Comparison of ENCODE assay signal across 22 cellular contexts in genomic region chr2:212402316-212402715, GRCh38.
"Had no signal": no experiment of that assay in that cellular context is flagged by ENCODE, and none has a peak within 500 bp of the region (broad histone marks: within the 10 kb centered on the region; RNA-seq: fewer than 3 reads in every experiment).

No MANE protein-coding gene starts in this region.

- H3K4me1 ChIP-seq: ascending aorta, esophagus muscularis mucosa, heart left ventricle, left lung, prostate gland, right lobe of liver, tibial nerve had no signal

- DNase-seq: activated CD8-positive, alpha-beta memory T cell treated with anti-CD3 and anti-CD28 coated beads, Interleukin-2, amount 10 ng/mL, durations not matched to agents 7 days and 5 days; activated gamma-delta T cell treated with Interleukin-2 at 50 U/mL for 16 hours; activated naive CD8-positive, alpha-beta T cell treated with anti-CD3 and anti-CD28 coated beads, Interleukin-2, amount 10 ng/mL, durations not matched to agents 7 days and 5 days; activated T-cell treated with anti-CD3 and anti-CD28 coated beads, Interleukin-2, amount 50 U/mL, for 48 hours; dorsolateral prefrontal cortex; foreskin melanocyte; heart left ventricle; islet precursor cell; left lung; mucosa of descending colon; naive thymus-derived CD8-positive, alpha-beta T cell; nucleus accumbens; right lobe of liver; stimulated activated naive B cell treated with anti-CD40 and anti-IgM and Interleukin-4, amounts not matched to agents 10 μg/mL and 1 μg/mL and 100 μg/mL, for 72 hours; T-helper 2 cell had no signal

- H3K27me3 Mint-ChIP-seq: activated CD8-positive, alpha-beta memory T cell treated with anti-CD3 and anti-CD28 coated beads, Interleukin-2, amount 10 ng/mL, durations not matched to agents 7 days and 5 days; activated naive CD8-positive, alpha-beta T cell treated with anti-CD3 and anti-CD28 coated beads, Interleukin-2, amount 10 ng/mL, durations not matched to agents 7 days and 5 days; naive thymus-derived CD8-positive, alpha-beta T cell; stimulated activated naive B cell treated with anti-CD40 and anti-IgM and Interleukin-4, amounts not matched to agents 10 μg/mL and 1 μg/mL and 100 μg/mL, for 72 hours had no signal

- FAIRE-seq: bronchial epithelial cell, endometrium, TTC549 had no signal

- H3K4me3 ChIP-seq: ascending aorta, dorsolateral prefrontal cortex, esophagus muscularis mucosa, heart left ventricle, left lung, mucosa of descending colon, prostate gland, right lobe of liver, tibial nerve had no signal

- H3K9me3 ChIP-seq: ascending aorta, esophagus muscularis mucosa, left lung, mucosa of descending colon, prostate gland, right lobe of liver had no signal

- ATAC-seq: activated CD8-positive, alpha-beta memory T cell treated with anti-CD3 and anti-CD28 coated beads, Interleukin-2, amount 10 ng/mL, durations not matched to agents 7 days and 5 days; heart left ventricle; left lung; mucosa of descending colon; naive thymus-derived CD8-positive, alpha-beta T cell; right lobe of liver; stimulated activated naive B cell treated with anti-CD40 and anti-IgM and Interleukin-4, amounts not matched to agents 10 μg/mL and 1 μg/mL and 100 μg/mL, for 72 hours had no signal

- H3K27ac Mint-ChIP-seq: activated CD8-positive, alpha-beta memory T cell treated with anti-CD3 and anti-CD28 coated beads, Interleukin-2, amount 10 ng/mL, durations not matched to agents 7 days and 5 days; activated naive CD8-positive, alpha-beta T cell treated with anti-CD3 and anti-CD28 coated beads, Interleukin-2, amount 10 ng/mL, durations not matched to agents 7 days and 5 days; naive thymus-derived CD8-positive, alpha-beta T cell; stimulated activated naive B cell treated with anti-CD40 and anti-IgM and Interleukin-4, amounts not matched to agents 10 μg/mL and 1 μg/mL and 100 μg/mL, for 72 hours had no signal

- H3K4me3 Mint-ChIP-seq: activated CD8-positive, alpha-beta memory T cell treated with anti-CD3 and anti-CD28 coated beads, Interleukin-2, amount 10 ng/mL, durations not matched to agents 7 days and 5 days; activated naive CD8-positive, alpha-beta T cell treated with anti-CD3 and anti-CD28 coated beads, Interleukin-2, amount 10 ng/mL, durations not matched to agents 7 days and 5 days; naive thymus-derived CD8-positive, alpha-beta T cell; stimulated activated naive B cell treated with anti-CD40 and anti-IgM and Interleukin-4, amounts not matched to agents 10 μg/mL and 1 μg/mL and 100 μg/mL, for 72 hours had no signal

- H3K27me3 ChIP-seq: ascending aorta, dorsolateral prefrontal cortex, esophagus muscularis mucosa, heart left ventricle, left lung, right lobe of liver, tibial nerve had no signal

- H3K4me1 Mint-ChIP-seq: activated CD8-positive, alpha-beta memory T cell treated with anti-CD3 and anti-CD28 coated beads, Interleukin-2, amount 10 ng/mL, durations not matched to agents 7 days and 5 days; activated naive CD8-positive, alpha-beta T cell treated with anti-CD3 and anti-CD28 coated beads, Interleukin-2, amount 10 ng/mL, durations not matched to agents 7 days and 5 days; naive thymus-derived CD8-positive, alpha-beta T cell; stimulated activated naive B cell treated with anti-CD40 and anti-IgM and Interleukin-4, amounts not matched to agents 10 μg/mL and 1 μg/mL and 100 μg/mL, for 72 hours had no signal

- H3K36me3 ChIP-seq: ascending aorta, esophagus muscularis mucosa, heart left ventricle, left lung, prostate gland, right lobe of liver, tibial nerve had no signal

- H3K36me3 Mint-ChIP-seq: activated CD8-positive, alpha-beta memory T cell treated with anti-CD3 and anti-CD28 coated beads, Interleukin-2, amount 10 ng/mL, durations not matched to agents 7 days and 5 days; activated naive CD8-positive, alpha-beta T cell treated with anti-CD3 and anti-CD28 coated beads, Interleukin-2, amount 10 ng/mL, durations not matched to agents 7 days and 5 days; naive thymus-derived CD8-positive, alpha-beta T cell; stimulated activated naive B cell treated with anti-CD40 and anti-IgM and Interleukin-4, amounts not matched to agents 10 μg/mL and 1 μg/mL and 100 μg/mL, for 72 hours had no signal

- H3K9me3 Mint-ChIP-seq: activated naive CD8-positive, alpha-beta T cell treated with anti-CD3 and anti-CD28 coated beads, Interleukin-2, amount 10 ng/mL, durations not matched to agents 7 days and 5 days had no signal

- H3K27ac ChIP-seq: ascending aorta, dorsolateral prefrontal cortex, esophagus muscularis mucosa, heart left ventricle, left lung, prostate gland, right lobe of liver, tibial nerve had no signal
